8 cellular contexts compared by ENCODE assay signal in the genomic region with DNA sequence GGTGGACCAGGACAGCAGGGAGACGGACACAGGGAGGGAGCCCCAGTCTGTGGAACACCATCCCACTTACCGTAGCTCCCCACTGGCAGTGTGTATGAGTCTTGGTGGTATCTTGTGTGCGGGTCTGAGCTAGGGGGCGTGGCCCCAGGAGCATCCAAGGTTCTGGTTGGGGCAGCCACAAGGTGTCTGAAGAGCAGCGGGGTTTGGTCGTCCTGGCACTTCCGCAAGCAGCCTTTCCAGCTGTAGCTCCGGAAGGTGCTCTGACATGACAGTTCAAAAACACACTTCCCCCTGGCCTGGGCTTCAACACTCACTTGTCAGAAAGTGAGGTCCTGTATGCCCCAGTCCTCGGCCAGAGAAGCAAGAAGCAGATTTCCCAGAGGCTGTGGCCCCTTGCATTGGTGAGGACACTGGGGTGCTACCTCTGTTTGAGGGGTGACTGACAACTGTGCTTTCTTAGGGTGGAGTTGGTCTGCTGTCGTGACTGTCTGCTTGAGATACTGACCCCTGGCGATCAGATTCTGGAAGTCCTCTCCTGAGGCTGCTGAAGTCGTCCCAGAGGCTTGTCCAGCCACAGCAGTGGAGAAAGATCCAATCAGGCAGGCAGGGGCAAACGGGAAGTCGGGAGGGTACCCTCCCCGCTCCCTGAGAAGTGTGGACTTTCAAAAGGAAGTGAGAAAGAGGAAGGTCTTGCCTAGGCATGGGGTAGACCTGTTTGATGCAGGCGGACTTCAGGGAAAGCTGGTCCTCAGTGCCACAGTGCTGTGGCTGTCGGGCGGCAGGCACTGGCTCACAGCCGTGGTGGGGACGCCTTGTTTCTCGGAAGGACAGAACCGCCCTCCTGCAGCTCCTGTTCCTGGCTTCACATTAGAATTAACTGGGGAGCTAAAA. TPM values are rescaled to one million over a fixed set of nuclear protein-coding genes. Genes with fewer than 3 reads are reported as not detected.
DNase-seq lines count a peak whose midpoint lies in the region; ATAC-seq and TF ChIP-seq lines count a peak whose summit lies in the region.

No MANE protein-coding gene starts in this region.

- intact Hi-C loops in lower lobe of right lung (cut with DNase I) = no loop called here

- no peaks in the 10 kb centered on the region for H3K36me3 ChIP-seq in lower lobe of right lung
- H3K36me3 ChIP-seq in suprapubic skin = no peaks in the 10 kb centered on the region

- H3K27ac ChIP-seq in lower lobe of right lung = peak overlapping the region; percentile 69
- H3K27ac ChIP-seq in suprapubic skin = peak overlapping the region; percentile 42

- 45% methylated on average over 20 of the region's 22 CpGs for WGBS in suprapubic skin

- H3K9me3 ChIP-seq in lower lobe of right lung (no peaks in the 10 kb centered on the region), suprapubic skin (no peaks in the 10 kb centered on the region)

- no peaks in the 10 kb centered on the region for H3K27me3 ChIP-seq in lower lobe of right lung (ENCODE audit: low read depth)
- no peaks in the 10 kb centered on the region for H3K27me3 ChIP-seq in suprapubic skin

- H3K4me3 ChIP-seq in lower lobe of right lung = peak overlapping the region; percentile 37
- no peak overlapping the region for H3K4me3 ChIP-seq in suprapubic skin

- peaks cover 31% of the 10 kb centered on the region for H3K4me1 ChIP-seq in lower lobe of right lung
- peaks cover 17% of the 10 kb centered on the region for H3K4me1 ChIP-seq in suprapubic skin

- TF ChIP-seq POLR2A in suprapubic skin (IDR thresholded peaks at IDR 0.05) = no peak

- TF ChIP-seq CTCF in lower lobe of right lung (IDR thresholded peaks at IDR 0.05) (peak; percentile 69), suprapubic skin (IDR thresholded peaks at IDR 0.05) (peak; percentile 41 to 59)

- peak; percentile 82 for ATAC-seq in GM19452 (IDR thresholded peaks at IDR 0.05; ENCODE audit: unreplicated experiment)
- peak; percentile 64 for ATAC-seq in HG03457 (IDR thresholded peaks at IDR 0.05; ENCODE audit: unreplicated experiment)
- ATAC-seq in lower lobe of right lung = peak; percentile 87 to 88

- peak; percentile 66 for DNase-seq in EH (ENCODE audit: low read depth)
- peak; percentile 90 for DNase-seq in UCSD-AML1 (lab: John Stamatoyannopoulos, UW; ENCODE audit: unreplicated experiment)
- peak; percentile 75 for DNase-seq in ecto neural progenitor cell (ENCODE audit: low spot score)
- peak; percentile 78 for DNase-seq in lower lobe of right lung
- DNase-seq in suprapubic skin (ENCODE audit: low spot score in 2 of 2) = no peak
- no peak for DNase-seq in DMS 273 treated with DMSO at 0.1 percent for 48 hours (lab: John Stamatoyannopoulos, UW)

- no peak for TF ChIP-seq EP300 in suprapubic skin (IDR thresholded peaks at IDR 0.05)

RNA-seq across cellular contexts. Expression of a gene that starts 51.4 kb away (rescaled TPM):
- total RNA-seq in lower lobe of right lung = 78.5 TPM
- total RNA-seq in suprapubic skin = 100 to 1,000 TPM in 1 of 4 donors, 10 to 100 TPM in 3; 40.1 to 115 (median 52.2) TPM

Comparison
In these comparisons a context has a peak if more than half of its experiments do, and no peak if none do; other contexts are left out.
1. DNase-seq: peak in EH (single experiment), UCSD-AML1 (single experiment), ecto neural progenitor cell (single experiment) and lower lobe of right lung (single experiment); none in suprapubic skin (0 of 2) and DMS 273 treated with DMSO at 0.1 percent for 48 hours (single experiment).
2. Peak in every context shown above with its lines, with median percentiles within 50 percentile points of each other: ATAC-seq.